ENCODE assay signal across 8 cellular contexts in the genomic region with DNA sequence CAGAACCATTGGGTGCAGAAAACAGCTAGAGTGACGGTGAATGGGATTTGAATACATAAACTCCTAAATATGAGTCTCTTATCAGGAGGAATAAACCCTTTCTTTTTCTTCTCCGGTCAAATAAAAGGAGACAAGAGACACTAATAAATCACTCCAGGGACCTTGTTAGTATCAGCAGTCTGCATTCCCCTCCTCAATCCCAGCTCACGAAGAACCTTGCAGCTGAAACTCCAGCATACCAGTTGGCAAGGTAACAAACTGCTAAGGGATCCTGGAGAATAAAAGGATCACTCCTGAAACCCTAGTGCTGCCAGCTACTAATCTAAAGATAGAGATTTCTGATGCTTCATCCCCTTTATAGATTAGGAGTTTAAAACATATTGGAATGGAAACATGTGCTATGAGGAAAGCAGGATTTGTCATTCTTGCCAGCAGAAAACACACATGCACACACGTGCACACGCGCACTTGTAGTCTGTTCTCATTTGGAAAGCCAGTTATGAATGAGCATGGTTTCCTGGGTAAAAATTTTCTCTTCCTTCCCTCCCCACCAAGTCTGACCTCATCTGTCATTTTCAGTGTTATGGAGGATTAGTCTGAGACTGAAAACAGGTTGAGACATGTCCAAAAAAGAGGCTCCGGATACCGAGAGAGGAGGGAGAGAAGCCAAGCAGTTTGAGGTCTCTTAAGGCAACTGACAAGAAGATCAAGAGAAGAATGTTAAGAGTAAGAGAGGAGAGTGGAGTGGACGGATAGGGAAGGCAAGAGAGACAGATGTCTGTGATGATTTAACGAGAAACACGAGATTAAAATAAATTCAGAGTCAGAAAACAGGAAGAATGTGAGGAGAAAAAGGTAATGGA. TPM values are rescaled to one million over a fixed set of nuclear protein-coding genes. Genes with fewer than 3 reads are reported as not detected.
A peak's percentile ranks its signal among the peaks of the same experiment; 100 is the strongest.
DNase-seq lines count a peak whose midpoint lies in the region; ATAC-seq and TF ChIP-seq lines count a peak whose summit lies in the region.

No MANE protein-coding gene starts in this region.

- H3K4me3 ChIP-seq in SJSA1, result no peak overlapping the region
- no peak overlapping the region for H3K4me3 ChIP-seq in epithelial cell of esophagus (ENCODE audit: low read length)

- ATAC-seq in GM19043 (IDR thresholded peaks at IDR 0.05; ENCODE audit: low read depth, unreplicated experiment) (peak; percentile 58), HG03135 (IDR thresholded peaks at IDR 0.05; ENCODE audit: unreplicated experiment) (peak; percentile 57)

- intact Hi-C loops in cardiac septum (cut with DNase I), result no loop called here

- H3K9me3 ChIP-seq in SJSA1 (replicated peaks), result no peaks in the 10 kb centered on the region

- H3K27me3 ChIP-seq in SJSA1 (replicated peaks), result no peaks in the 10 kb centered on the region

- DNase-seq in DMS 273 (lab: John Stamatoyannopoulos, UW; ENCODE audit: unreplicated experiment), result peak; percentile 89
- no peak for DNase-seq in SJSA1 (ENCODE audit: low read depth in 1 of 2, low spot score in 2 of 2)
- peak; percentile 95 for DNase-seq in epithelial cell of esophagus (ENCODE audit: low read depth)
- DNase-seq in AML-193 (lab: John Stamatoyannopoulos, UW), result no peak
- DNase-seq in kidney tubule cell (ENCODE audit: low spot score), result no peak
- no peak for DNase-seq in cardiac septum (ENCODE audit: low spot score)

- H3K4me1 ChIP-seq in SJSA1 (replicated peaks), result peaks cover 92% of the 10 kb centered on the region

- peak overlapping the region; percentile 75 for H3K27ac ChIP-seq in SJSA1

- no peak for TF ChIP-seq CTCF in epithelial cell of esophagus (IDR thresholded peaks at IDR 0.05; ENCODE audit: insufficient read depth, low read depth, low read length, missing control alignments)

- H3K36me3 ChIP-seq in SJSA1, result peaks cover 13% of the 10 kb centered on the region; the same call in 1 of the 2 replicates

RNA-seq across cellular contexts. Expression of a gene that starts 10.9 kb away (rescaled TPM):
- 67.6 and 76.5 TPM in 2 replicates for total RNA-seq in SJSA1 (2014; rRNA removed; shearing (Covaris generic))
- total RNA-seq in cardiac septum, result 20.5 TPM

Comparison
In these comparisons a context has a peak if more than half of its experiments do, and no peak if none do; other contexts are left out.
1. DNase-seq: peak in DMS 273 (single experiment) and epithelial cell of esophagus (single experiment); none in SJSA1 (0 of 2), AML-193 (0 of 2), kidney tubule cell (single experiment) and cardiac septum (single experiment).